In the genomic region with DNA sequence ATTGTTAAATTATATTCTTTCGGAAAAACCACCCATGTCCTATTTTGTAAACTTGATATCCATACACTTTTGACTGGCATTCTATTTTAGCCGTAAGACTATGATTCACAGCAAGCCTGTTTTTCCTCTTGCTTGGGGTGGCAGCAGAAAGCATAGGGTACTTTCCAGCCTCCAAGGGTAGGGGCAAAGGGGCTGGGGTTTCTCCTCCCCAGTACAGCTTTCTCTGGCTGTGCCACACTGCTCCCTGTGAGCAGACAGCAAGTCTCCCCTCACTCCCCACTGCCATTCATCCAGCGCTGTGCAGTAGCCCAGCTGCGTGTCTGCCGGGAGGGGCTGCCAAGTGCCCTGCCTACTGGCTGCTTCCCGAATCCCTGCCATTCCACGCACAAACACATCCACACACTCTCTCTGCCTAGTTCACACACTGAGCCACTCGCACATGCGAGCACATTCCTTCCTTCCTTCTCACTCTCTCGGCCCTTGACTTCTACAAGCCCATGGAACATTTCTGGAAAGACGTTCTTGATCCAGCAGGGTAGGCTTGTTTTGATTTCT, we compare ENCODE assay signal across 2 cellular contexts.
TF ChIP-seq lines count a peak whose summit lies in the region.

No MANE protein-coding gene starts in this region.

TF ChIP-seq in SK-N-SH, 30 proteins besides CTCF, POLR2A, EP300 and RAD21 (continued from another document):
- TF ChIP-seq, protein P1, sequence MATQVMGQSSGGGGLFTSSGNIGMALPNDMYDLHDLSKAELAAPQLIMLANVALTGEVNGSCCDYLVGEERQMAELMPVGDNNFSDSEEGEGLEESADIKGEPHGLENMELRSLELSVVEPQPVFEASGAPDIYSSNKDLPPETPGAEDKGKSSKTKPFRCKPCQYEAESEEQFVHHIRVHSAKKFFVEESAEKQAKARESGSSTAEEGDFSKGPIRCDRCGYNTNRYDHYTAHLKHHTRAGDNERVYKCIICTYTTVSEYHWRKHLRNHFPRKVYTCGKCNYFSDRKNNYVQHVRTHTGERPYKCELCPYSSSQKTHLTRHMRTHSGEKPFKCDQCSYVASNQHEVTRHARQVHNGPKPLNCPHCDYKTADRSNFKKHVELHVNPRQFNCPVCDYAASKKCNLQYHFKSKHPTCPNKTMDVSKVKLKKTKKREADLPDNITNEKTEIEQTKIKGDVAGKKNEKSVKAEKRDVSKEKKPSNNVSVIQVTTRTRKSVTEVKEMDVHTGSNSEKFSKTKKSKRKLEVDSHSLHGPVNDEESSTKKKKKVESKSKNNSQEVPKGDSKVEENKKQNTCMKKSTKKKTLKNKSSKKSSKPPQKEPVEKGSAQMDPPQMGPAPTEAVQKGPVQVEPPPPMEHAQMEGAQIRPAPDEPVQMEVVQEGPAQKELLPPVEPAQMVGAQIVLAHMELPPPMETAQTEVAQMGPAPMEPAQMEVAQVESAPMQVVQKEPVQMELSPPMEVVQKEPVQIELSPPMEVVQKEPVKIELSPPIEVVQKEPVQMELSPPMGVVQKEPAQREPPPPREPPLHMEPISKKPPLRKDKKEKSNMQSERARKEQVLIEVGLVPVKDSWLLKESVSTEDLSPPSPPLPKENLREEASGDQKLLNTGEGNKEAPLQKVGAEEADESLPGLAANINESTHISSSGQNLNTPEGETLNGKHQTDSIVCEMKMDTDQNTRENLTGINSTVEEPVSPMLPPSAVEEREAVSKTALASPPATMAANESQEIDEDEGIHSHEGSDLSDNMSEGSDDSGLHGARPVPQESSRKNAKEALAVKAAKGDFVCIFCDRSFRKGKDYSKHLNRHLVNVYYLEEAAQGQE (IDR thresholded peaks at IDR 0.05; ENCODE audit: low read depth, low read length), result no peak
- TF ChIP-seq NFIC (IDR thresholded peaks at IDR 0.05; ENCODE audit: borderline replicate concordance) (no peak), NRF1 (IDR thresholded peaks at IDR 0.05; ENCODE audit: low read depth, low read length) (no peak), TCF12 (IDR thresholded peaks at IDR 0.05) (no peak), SIN3A (IDR thresholded peaks at IDR 0.05; ENCODE audit: borderline replicate concordance, low read depth, low read length) (no peak), FOXM1 (IDR thresholded peaks at IDR 0.05; ENCODE audit: low read depth) (no peak), RFX5 (IDR thresholded peaks at IDR 0.05; ENCODE audit: low read length) (no peak)
- TF ChIP-seq, protein P2, sequence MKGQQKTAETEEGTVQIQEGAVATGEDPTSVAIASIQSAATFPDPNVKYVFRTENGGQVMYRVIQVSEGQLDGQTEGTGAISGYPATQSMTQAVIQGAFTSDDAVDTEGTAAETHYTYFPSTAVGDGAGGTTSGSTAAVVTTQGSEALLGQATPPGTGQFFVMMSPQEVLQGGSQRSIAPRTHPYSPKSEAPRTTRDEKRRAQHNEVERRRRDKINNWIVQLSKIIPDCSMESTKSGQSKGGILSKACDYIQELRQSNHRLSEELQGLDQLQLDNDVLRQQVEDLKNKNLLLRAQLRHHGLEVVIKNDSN (IDR thresholded peaks at IDR 0.05; ENCODE audit: borderline replicate concordance, low read depth), result no peak

TF ChIP-seq in SK-N-SH treated with all-trans-retinoic acid at 6 μM for 48 hours, 23 proteins besides CTCF, POLR2A, EP300 and RAD21 (continued from another document):
- no peak for TF ChIP-seq TSHZ2 (CRISPR knock-in tag; IDR thresholded peaks at IDR 0.05)
- no peak for TF ChIP-seq SNAI2 (CRISPR knock-in tag; IDR thresholded peaks at IDR 0.05)
- no peak for TF ChIP-seq ZFP30 (CRISPR knock-in tag; IDR thresholded peaks at IDR 0.05)
- TF ChIP-seq RARB (CRISPR knock-in tag; IDR thresholded peaks at IDR 0.05), result no peak
- no peak for TF ChIP-seq ZNF565 (CRISPR knock-in tag; conservative IDR thresholded peaks at IDR 0.05; ENCODE audit: low read depth)
- no peak for TF ChIP-seq OSR1 (CRISPR knock-in tag; IDR thresholded peaks at IDR 0.05)
- TF ChIP-seq TOX (CRISPR knock-in tag; IDR thresholded peaks at IDR 0.05; ENCODE audit: borderline replicate concordance), result no peak
- no peak for TF ChIP-seq BACH2 (CRISPR knock-in tag; IDR thresholded peaks at IDR 0.05; ENCODE audit: borderline replicate concordance)
- TF ChIP-seq, protein P3, sequence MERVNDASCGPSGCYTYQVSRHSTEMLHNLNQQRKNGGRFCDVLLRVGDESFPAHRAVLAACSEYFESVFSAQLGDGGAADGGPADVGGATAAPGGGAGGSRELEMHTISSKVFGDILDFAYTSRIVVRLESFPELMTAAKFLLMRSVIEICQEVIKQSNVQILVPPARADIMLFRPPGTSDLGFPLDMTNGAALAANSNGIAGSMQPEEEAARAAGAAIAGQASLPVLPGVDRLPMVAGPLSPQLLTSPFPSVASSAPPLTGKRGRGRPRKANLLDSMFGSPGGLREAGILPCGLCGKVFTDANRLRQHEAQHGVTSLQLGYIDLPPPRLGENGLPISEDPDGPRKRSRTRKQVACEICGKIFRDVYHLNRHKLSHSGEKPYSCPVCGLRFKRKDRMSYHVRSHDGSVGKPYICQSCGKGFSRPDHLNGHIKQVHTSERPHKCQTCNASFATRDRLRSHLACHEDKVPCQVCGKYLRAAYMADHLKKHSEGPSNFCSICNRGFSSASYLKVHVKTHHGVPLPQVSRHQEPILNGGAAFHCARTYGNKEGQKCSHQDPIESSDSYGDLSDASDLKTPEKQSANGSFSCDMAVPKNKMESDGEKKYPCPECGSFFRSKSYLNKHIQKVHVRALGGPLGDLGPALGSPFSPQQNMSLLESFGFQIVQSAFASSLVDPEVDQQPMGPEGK (CRISPR knock-in tag; IDR thresholded peaks at IDR 0.05; ENCODE audit: borderline replicate concordance), result no peak
- TF ChIP-seq CREB5 (CRISPR knock-in tag; IDR thresholded peaks at IDR 0.05; ENCODE audit: low read depth), result no peak
- TF ChIP-seq ZNF8 (CRISPR knock-in tag; IDR thresholded peaks at IDR 0.05), result no peak
- TF ChIP-seq ARNTL (CRISPR knock-in tag; IDR thresholded peaks at IDR 0.05; ENCODE audit: borderline replicate concordance, low read depth), result no peak
- TF ChIP-seq GLIS3 (CRISPR knock-in tag; IDR thresholded peaks at IDR 0.05), result no peak
- no peak for TF ChIP-seq CSDC2 (CRISPR knock-in tag; IDR thresholded peaks at IDR 0.05)
- TF ChIP-seq ESRRG (CRISPR knock-in tag; IDR thresholded peaks at IDR 0.05), result no peak
- no peak for TF ChIP-seq ZNF70 (CRISPR knock-in tag; IDR thresholded peaks at IDR 0.05)
- no peak for TF ChIP-seq PPARA (CRISPR knock-in tag; IDR thresholded peaks at IDR 0.05; ENCODE audit: borderline replicate concordance)
